ENCODE assay signal across 15 cellular contexts in the genomic region with DNA sequence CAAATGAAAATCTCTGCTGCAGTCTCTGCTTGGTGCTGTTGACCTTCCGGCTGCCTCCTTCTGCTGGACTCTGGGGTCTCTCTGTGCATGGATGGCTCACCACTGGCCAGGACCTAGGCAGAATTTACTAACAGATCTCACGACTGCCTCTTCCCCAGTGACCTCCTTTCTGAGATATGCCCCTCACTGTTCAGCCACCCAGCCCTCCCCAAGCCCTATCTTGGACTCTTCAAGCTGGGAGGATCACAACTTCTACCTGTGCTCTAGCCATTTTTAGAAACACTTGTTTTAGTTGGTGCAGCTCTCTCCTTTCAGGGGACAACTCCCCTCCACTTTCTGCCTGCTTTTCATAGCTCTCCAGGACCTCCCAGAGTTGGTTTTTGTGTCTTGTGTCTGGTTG.
"Had no signal": no experiment of that assay in that cellular context is flagged by ENCODE, and none has a peak within 500 bp of the region (broad histone marks: within the 10 kb centered on the region; RNA-seq: fewer than 3 reads in every experiment).

No MANE protein-coding gene starts in this region.

- H3K27me3 Mint-ChIP-seq: activated CD4-positive, alpha-beta T cell treated with anti-CD3 and anti-CD28 coated beads for 36 hours had no signal

- H3K79me2 ChIP-seq: parathyroid adenoma had no signal

- H3K27ac ChIP-seq: parathyroid adenoma, skin epidermis had no signal

- H3K27me3 ChIP-seq: tibial nerve had no signal

- H3K4me1 ChIP-seq: parathyroid adenoma had no signal

- H2AFZ ChIP-seq: parathyroid adenoma had no signal

- ATAC-seq: activated CD4-positive, alpha-beta T cell treated with anti-CD3 and anti-CD28 coated beads for 36 hours had no signal

- H3K9me3 Mint-ChIP-seq: activated CD4-positive, alpha-beta memory T cell treated with anti-CD3 and anti-CD28 coated beads, Interleukin-2, amount 10 ng/mL, durations not matched to agents 7 days and 5 days; activated naive CD4-positive, alpha-beta T cell treated with anti-CD3 and anti-CD28 coated beads, Interleukin-2, amount 10 ng/mL, durations not matched to agents 7 days and 5 days had no signal

- H3K9ac ChIP-seq: parathyroid adenoma had no signal

- H3K4me3 ChIP-seq: skin epidermis, tibial nerve had no signal

- H3K27ac Mint-ChIP-seq: activated CD4-positive, alpha-beta memory T cell treated with anti-CD3 and anti-CD28 coated beads, Interleukin-2, amount 10 ng/mL, durations not matched to agents 7 days and 5 days; activated naive CD4-positive, alpha-beta T cell treated with anti-CD3 and anti-CD28 coated beads, Interleukin-2, amount 10 ng/mL, durations not matched to agents 7 days and 5 days had no signal

- DNase-seq: activated CD4-positive, alpha-beta memory T cell treated with anti-CD3 and anti-CD28 coated beads, Interleukin-2, amount 10 ng/mL, durations not matched to agents 7 days and 5 days; activated CD4-positive, alpha-beta T cell treated with anti-CD3 and anti-CD28 coated beads for 36 hours; activated naive CD4-positive, alpha-beta T cell treated with anti-CD3 and anti-CD28 coated beads, Interleukin-2, amount 10 ng/mL, durations not matched to agents 7 days and 5 days; cortex of kidney; effector CD8-positive, alpha-beta T cell; foreskin fibroblast; glutamatergic neuron; hypothalamus; kidney glomerular epithelial cell; stimulated activated CD4-positive, alpha-beta T cell treated with anti-CD3 and anti-CD28 coated beads, Interleukin-4, amount 100 ng/mL, for 24 hours; stimulated activated naive CD4-positive, alpha-beta T cell treated with Interleukin-2 at 50 U/mL for 16 hours; T-helper 2 cell had no signal

- H3K4me3 Mint-ChIP-seq: activated CD4-positive, alpha-beta memory T cell treated with anti-CD3 and anti-CD28 coated beads, Interleukin-2, amount 10 ng/mL, durations not matched to agents 7 days and 5 days; activated CD4-positive, alpha-beta T cell treated with anti-CD3 and anti-CD28 coated beads for 36 hours; activated naive CD4-positive, alpha-beta T cell treated with anti-CD3 and anti-CD28 coated beads, Interleukin-2, amount 10 ng/mL, durations not matched to agents 7 days and 5 days had no signal
